ENCODE assay signal across 8 cellular contexts in genomic region chr5:81425569-81425968, GRCh38. TPM values are rescaled to one million over a fixed set of nuclear protein-coding genes. Genes with fewer than 3 reads are reported as not detected.
DNase-seq lines count a peak whose midpoint lies in the region; ATAC-seq and TF ChIP-seq lines count a peak whose summit lies in the region.

No MANE protein-coding gene starts in this region.

- H3K4me3 ChIP-seq in CD4-positive, CD25-positive, alpha-beta regulatory T cell (ENCODE audit: low read depth, low read length) = no peak overlapping the region
- no peak overlapping the region for H3K4me3 ChIP-seq in left lung
- H3K4me3 ChIP-seq in aorta (ENCODE audit: low read length in 2 of 2) = no peak overlapping the region

- DNase-seq in CD4-positive, CD25-positive, alpha-beta regulatory T cell = peak in 2 of 3 donors; percentile 49 to 63
- DNase-seq in H4 (ENCODE audit: low spot score) = peak; percentile 51
- peak; percentile 70 for DNase-seq in NCI-H69 (lab: John Stamatoyannopoulos, UW)
- DNase-seq in MCF 10A (ENCODE audit: unreplicated experiment) = peak; percentile 49
- DNase-seq in left lung = no peak
- no peak for DNase-seq in aorta

- POLR2A ChIA-PET in MCF 10A (lab: Yijun Ruan, JAX) = interaction anchor here (1.4 kb wide), 1 partner anchor 13 kb away, joined by 3 read pairs; no protein-coding TSS in a partner anchor

- no peaks in the 10 kb centered on the region for H3K9me3 ChIP-seq in CD4-positive, CD25-positive, alpha-beta regulatory T cell (ENCODE audit: control insufficient read depth in 2 of 2, low read length in 2 of 2)
- H3K9me3 ChIP-seq in left lung (no peaks in the 10 kb centered on the region), aorta (ENCODE audit: control insufficient read depth, low read length) (no peaks in the 10 kb centered on the region)

- peaks cover 0 to 1% (median 0%) of the 10 kb centered on the region in 7 donors for H3K9me3 Mint-ChIP-seq in CD4-positive, CD25-positive, alpha-beta regulatory T cell
- no peaks in the 10 kb centered on the region for H3K9me3 Mint-ChIP-seq in MCF 10A (ENCODE audit: unreplicated experiment)

- no peaks in the 10 kb centered on the region for H3K4me1 ChIP-seq in CD4-positive, CD25-positive, alpha-beta regulatory T cell (ENCODE audit: control insufficient read depth, insufficient read depth, low read length, poor library complexity, severe bottlenecking)
- H3K4me1 ChIP-seq in left lung = peaks cover 0 to 12% of the 10 kb centered on the region in 2 donors
- peaks cover 0 to 2% of the 10 kb centered on the region in 2 donors for H3K4me1 ChIP-seq in aorta (ENCODE audit: control insufficient read depth in 1 of 2, insufficient read depth in 2 of 2, low read length in 2 of 2)

- WGBS in aorta, 2 donors = 0 to 2% methylated on average over 2 of the region's 2 CpGs

- TF ChIP-seq CTCF in MCF 10A (IDR thresholded peaks at IDR 0.05; ENCODE audit: unreplicated experiment) (peak; percentile 51), left lung (IDR thresholded peaks at IDR 0.05) (peak; percentile 52 to 57)

- no peaks in the 10 kb centered on the region for H3K36me3 ChIP-seq in CD4-positive, CD25-positive, alpha-beta regulatory T cell (ENCODE audit: control insufficient read depth, insufficient read depth, low read length)
- H3K36me3 ChIP-seq in left lung (no peaks in the 10 kb centered on the region), aorta (ENCODE audit: control insufficient read depth in 1 of 2, insufficient read depth in 2 of 2, low read length in 1 of 2) (no peaks in the 10 kb centered on the region)

- ATAC-seq in CD4-positive, CD25-positive, alpha-beta regulatory T cell (ENCODE audit: low read depth in 2 of 2) = peak; percentile 52 to 58
- ATAC-seq in left lung (peak; percentile 79), aorta (ENCODE audit: low FRiP score) (peak; percentile 69), GM21717 (IDR thresholded peaks at IDR 0.05; ENCODE audit: unreplicated experiment) (no peak), GM18511 (IDR thresholded peaks at IDR 0.05; ENCODE audit: unreplicated experiment) (no peak)

- intact Hi-C loops in MCF 10A (cut with micrococcal nuclease) = loop anchor here (1.0 to 5.0 kb wide), 5 partner anchors 323 to 800 kb away; no protein-coding TSS in a partner anchor
- intact Hi-C loops in left lung (cut with DNase I) = loop anchor here in 1 of 2 donors (10.0 kb wide), 1 partner anchor 319 kb away; no protein-coding TSS in a partner anchor
- intact Hi-C loops in aorta (cut with DNase I) = loop anchor here (5.0 kb wide), 2 partner anchors 427 to 742 kb away; no protein-coding TSS in a partner anchor

- no peak overlapping the region for H3K4me3 Mint-ChIP-seq in CD4-positive, CD25-positive, alpha-beta regulatory T cell
- H3K4me3 Mint-ChIP-seq in MCF 10A (ENCODE audit: unreplicated experiment) = no peak overlapping the region

- no peaks in the 10 kb centered on the region for H3K27me3 ChIP-seq in CD4-positive, CD25-positive, alpha-beta regulatory T cell (ENCODE audit: control insufficient read depth, insufficient read depth, low read length)
- no peaks in the 10 kb centered on the region for H3K27me3 ChIP-seq in left lung
- H3K27me3 ChIP-seq in aorta (ENCODE audit: control insufficient read depth in 1 of 2, insufficient read depth in 2 of 2, low read length in 1 of 2) = no peaks in the 10 kb centered on the region

- BruUV-seq in MCF 10A (replicated peaks; lab: Mats Ljungman, UMichigan) = no TSS peak

- CTCF ChIA-PET in MCF 10A (lab: Yijun Ruan, JAX) = interaction anchor here (0.6 to 4.7 kb wide), 18 partner anchors 8 to 881 kb away, joined by 3 to 19 read pairs (median 4); partner anchors contain the start of gene SSBP2

- H3K27me3 Mint-ChIP-seq in CD4-positive, CD25-positive, alpha-beta regulatory T cell = no peaks in the 10 kb centered on the region
- no peaks in the 10 kb centered on the region for H3K27me3 Mint-ChIP-seq in MCF 10A (ENCODE audit: insufficient read depth, unreplicated experiment)

- no peak overlapping the region for H3K27ac ChIP-seq in CD4-positive, CD25-positive, alpha-beta regulatory T cell (ENCODE audit: insufficient read depth, low read length, poor library complexity, severe bottlenecking)
- H3K27ac ChIP-seq in left lung = peak overlapping the region in 1 of 2 donors; percentile 9
- no peak overlapping the region for H3K27ac ChIP-seq in aorta (ENCODE audit: low read depth in 1 of 2, low read length in 2 of 2)

- peaks cover 16% of the 10 kb centered on the region for H3K36me3 Mint-ChIP-seq in CD4-positive, CD25-positive, alpha-beta regulatory T cell
- H3K36me3 Mint-ChIP-seq in MCF 10A (ENCODE audit: insufficient read depth, unreplicated experiment) = peaks cover 48% of the 10 kb centered on the region

- peak overlapping the region; percentile 9 to 68 (median 45) for H3K27ac Mint-ChIP-seq in CD4-positive, CD25-positive, alpha-beta regulatory T cell
- peak overlapping the region; percentile 16 for H3K27ac Mint-ChIP-seq in MCF 10A (ENCODE audit: low read depth, unreplicated experiment)

- H3K4me1 Mint-ChIP-seq in CD4-positive, CD25-positive, alpha-beta regulatory T cell = peaks cover 5 to 9% (median 7%) of the 10 kb centered on the region in 4 donors
- peaks cover 16% of the 10 kb centered on the region for H3K4me1 Mint-ChIP-seq in MCF 10A (ENCODE audit: insufficient read depth, unreplicated experiment)

RNA-seq across cellular contexts. Expression of gene ACOT12, which starts 31.6 kb away (rescaled TPM):
- not detected for total RNA-seq in CD4-positive, CD25-positive, alpha-beta regulatory T cell
- polyA plus RNA-seq in CD4-positive, CD25-positive, alpha-beta regulatory T cell = not detected
- total RNA-seq in H4 (2014; rRNA removed; shearing (Covaris generic)) = not detected in 2 replicates
- total RNA-seq in MCF 10A (2022) (not detected in 2 replicates), left lung (not detected), aorta (under 1 TPM; 0.18 to 0.45 TPM)
- polyA plus RNA-seq in aorta = not detected

Comparison
In these comparisons a context has a peak if more than half of its experiments do, and no peak if none do; other contexts are left out.
1. ATAC-seq: peak in CD4-positive, CD25-positive, alpha-beta regulatory T cell (2 of 2), left lung (single experiment) and aorta (single experiment); none in GM21717 (single experiment) and GM18511 (single experiment).
2. DNase-seq: peak in CD4-positive, CD25-positive, alpha-beta regulatory T cell (2 of 3), H4 (single experiment), NCI-H69 (single experiment) and MCF 10A (single experiment); none in left lung (0 of 2) and aorta (0 of 2).